1 cellular context compared by ENCODE assay signal in the genomic region with DNA sequence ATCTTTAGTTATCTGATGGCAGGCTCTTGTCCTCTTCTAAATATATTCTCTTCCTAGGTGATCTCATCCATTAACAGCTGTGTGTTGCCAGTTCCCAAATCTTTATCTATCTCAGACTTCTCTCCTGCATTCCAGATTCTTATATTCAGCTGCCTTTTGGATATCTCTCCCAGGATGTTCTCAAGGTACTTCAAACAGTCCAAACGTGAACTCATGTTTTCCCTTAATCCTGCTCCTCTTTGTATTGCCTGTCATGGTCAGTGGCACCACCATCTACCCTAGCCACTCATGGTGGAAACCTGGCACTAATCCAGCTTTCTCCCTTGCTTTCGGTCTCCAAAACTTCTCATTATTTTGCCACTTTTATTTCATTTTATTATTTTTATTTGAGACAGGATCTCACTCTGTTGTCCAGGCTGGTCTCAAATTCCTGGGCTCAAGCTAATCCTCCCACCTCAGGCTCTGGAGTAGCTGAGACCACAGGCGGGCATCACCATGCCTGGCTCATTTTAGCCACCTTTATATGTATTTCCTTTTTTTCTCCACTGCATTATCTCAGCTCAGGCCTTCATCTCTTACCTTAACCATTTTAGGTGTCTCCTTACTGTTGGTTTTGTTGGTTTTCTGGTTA.
TF ChIP-seq lines count a peak whose summit lies in the region.

No MANE protein-coding gene starts in this region.

TF ChIP-seq in H1, 55 proteins besides CTCF, POLR2A, EP300 and RAD21:
- TF ChIP-seq, protein P1, sequence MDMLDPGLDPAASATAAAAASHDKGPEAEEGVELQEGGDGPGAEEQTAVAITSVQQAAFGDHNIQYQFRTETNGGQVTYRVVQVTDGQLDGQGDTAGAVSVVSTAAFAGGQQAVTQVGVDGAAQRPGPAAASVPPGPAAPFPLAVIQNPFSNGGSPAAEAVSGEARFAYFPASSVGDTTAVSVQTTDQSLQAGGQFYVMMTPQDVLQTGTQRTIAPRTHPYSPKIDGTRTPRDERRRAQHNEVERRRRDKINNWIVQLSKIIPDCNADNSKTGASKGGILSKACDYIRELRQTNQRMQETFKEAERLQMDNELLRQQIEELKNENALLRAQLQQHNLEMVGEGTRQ (IDR thresholded peaks at IDR 0.05; ENCODE audit: low read length) = no peak
- TF ChIP-seq GABPA (IDR thresholded peaks at IDR 0.05; ENCODE audit: borderline replicate concordance, insufficient read depth, low read length) (no peak), KDM1A (IDR thresholded peaks at IDR 0.05; ENCODE audit: borderline replicate concordance, low read length) (no peak), SP1 (IDR thresholded peaks at IDR 0.05; ENCODE audit: low read depth, low read length) (no peak), KDM4A (IDR thresholded peaks at IDR 0.05; ENCODE audit: low read depth, low read length, severe bottlenecking) (no peak), SIX5 (IDR thresholded peaks at IDR 0.05; ENCODE audit: low read depth, low read length) (no peak), BCL11A (IDR thresholded peaks at IDR 0.05; ENCODE audit: low read depth in 2 of 2, low read length in 2 of 2) (no peak), TEAD4 (IDR thresholded peaks at IDR 0.05; ENCODE audit: low read depth, low read length) (no peak)
- TF ChIP-seq, protein P2, sequence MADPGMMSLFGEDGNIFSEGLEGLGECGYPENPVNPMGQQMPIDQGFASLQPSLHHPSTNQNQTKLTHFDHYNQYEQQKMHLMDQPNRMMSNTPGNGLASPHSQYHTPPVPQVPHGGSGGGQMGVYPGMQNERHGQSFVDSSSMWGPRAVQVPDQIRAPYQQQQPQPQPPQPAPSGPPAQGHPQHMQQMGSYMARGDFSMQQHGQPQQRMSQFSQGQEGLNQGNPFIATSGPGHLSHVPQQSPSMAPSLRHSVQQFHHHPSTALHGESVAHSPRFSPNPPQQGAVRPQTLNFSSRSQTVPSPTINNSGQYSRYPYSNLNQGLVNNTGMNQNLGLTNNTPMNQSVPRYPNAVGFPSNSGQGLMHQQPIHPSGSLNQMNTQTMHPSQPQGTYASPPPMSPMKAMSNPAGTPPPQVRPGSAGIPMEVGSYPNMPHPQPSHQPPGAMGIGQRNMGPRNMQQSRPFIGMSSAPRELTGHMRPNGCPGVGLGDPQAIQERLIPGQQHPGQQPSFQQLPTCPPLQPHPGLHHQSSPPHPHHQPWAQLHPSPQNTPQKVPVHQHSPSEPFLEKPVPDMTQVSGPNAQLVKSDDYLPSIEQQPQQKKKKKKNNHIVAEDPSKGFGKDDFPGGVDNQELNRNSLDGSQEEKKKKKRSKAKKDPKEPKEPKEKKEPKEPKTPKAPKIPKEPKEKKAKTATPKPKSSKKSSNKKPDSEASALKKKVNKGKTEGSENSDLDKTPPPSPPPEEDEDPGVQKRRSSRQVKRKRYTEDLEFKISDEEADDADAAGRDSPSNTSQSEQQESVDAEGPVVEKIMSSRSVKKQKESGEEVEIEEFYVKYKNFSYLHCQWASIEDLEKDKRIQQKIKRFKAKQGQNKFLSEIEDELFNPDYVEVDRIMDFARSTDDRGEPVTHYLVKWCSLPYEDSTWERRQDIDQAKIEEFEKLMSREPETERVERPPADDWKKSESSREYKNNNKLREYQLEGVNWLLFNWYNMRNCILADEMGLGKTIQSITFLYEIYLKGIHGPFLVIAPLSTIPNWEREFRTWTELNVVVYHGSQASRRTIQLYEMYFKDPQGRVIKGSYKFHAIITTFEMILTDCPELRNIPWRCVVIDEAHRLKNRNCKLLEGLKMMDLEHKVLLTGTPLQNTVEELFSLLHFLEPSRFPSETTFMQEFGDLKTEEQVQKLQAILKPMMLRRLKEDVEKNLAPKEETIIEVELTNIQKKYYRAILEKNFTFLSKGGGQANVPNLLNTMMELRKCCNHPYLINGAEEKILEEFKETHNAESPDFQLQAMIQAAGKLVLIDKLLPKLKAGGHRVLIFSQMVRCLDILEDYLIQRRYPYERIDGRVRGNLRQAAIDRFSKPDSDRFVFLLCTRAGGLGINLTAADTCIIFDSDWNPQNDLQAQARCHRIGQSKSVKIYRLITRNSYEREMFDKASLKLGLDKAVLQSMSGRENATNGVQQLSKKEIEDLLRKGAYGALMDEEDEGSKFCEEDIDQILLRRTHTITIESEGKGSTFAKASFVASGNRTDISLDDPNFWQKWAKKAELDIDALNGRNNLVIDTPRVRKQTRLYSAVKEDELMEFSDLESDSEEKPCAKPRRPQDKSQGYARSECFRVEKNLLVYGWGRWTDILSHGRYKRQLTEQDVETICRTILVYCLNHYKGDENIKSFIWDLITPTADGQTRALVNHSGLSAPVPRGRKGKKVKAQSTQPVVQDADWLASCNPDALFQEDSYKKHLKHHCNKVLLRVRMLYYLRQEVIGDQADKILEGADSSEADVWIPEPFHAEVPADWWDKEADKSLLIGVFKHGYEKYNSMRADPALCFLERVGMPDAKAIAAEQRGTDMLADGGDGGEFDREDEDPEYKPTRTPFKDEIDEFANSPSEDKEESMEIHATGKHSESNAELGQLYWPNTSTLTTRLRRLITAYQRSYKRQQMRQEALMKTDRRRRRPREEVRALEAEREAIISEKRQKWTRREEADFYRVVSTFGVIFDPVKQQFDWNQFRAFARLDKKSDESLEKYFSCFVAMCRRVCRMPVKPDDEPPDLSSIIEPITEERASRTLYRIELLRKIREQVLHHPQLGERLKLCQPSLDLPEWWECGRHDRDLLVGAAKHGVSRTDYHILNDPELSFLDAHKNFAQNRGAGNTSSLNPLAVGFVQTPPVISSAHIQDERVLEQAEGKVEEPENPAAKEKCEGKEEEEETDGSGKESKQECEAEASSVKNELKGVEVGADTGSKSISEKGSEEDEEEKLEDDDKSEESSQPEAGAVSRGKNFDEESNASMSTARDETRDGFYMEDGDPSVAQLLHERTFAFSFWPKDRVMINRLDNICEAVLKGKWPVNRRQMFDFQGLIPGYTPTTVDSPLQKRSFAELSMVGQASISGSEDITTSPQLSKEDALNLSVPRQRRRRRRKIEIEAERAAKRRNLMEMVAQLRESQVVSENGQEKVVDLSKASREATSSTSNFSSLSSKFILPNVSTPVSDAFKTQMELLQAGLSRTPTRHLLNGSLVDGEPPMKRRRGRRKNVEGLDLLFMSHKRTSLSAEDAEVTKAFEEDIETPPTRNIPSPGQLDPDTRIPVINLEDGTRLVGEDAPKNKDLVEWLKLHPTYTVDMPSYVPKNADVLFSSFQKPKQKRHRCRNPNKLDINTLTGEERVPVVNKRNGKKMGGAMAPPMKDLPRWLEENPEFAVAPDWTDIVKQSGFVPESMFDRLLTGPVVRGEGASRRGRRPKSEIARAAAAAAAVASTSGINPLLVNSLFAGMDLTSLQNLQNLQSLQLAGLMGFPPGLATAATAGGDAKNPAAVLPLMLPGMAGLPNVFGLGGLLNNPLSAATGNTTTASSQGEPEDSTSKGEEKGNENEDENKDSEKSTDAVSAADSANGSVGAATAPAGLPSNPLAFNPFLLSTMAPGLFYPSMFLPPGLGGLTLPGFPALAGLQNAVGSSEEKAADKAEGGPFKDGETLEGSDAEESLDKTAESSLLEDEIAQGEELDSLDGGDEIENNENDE (IDR thresholded peaks at IDR 0.05; ENCODE audit: insufficient replicate concordance, low read length) = no peak
